Comparison of ENCODE assay signal across 18 cellular contexts in the genomic region with DNA sequence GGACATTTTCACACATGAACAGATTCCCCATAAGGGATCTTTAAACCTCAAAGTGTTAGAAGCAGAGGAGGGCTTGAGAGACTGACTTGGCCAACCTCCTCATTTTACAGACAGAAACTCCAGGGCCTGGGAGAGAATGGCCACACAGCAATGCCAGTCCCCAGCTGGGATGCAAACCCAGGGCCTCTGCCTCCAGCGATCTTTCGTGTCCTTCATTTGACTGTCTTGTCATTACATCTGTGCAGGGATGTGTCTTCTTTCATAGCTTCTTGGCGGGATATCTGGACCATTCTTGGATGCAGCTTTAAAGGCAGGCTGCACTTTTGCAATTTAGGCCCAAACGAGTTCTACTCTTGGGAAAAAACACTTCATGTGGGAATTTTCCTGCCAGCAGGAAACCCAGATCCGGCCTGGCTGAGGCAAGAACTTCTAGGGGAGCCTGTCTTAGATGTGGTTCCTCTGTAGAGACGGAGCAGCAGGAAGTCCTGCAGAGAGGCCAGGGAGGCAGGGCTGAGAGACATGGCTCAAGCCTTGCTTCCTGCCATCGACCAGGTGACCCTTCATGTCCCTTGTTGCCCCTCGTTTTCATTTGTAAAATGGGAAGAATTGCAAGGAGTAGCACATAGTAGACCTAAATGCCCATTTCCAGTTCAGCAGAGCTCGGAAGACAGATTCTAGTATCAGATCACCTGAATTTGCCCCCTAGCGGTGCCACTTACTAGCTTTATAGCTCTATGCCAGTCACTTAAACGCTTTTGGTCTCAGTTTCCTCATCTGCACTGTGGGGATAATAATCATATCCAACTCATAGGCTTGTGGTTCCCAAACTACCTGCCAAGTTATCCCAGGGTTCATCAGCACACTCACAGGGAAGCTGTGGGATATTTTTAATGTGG. TPM values are rescaled to one million over a fixed set of nuclear protein-coding genes. Genes with fewer than 3 reads are reported as not detected.
A peak's percentile ranks its signal among the peaks of the same experiment; 100 is the strongest.
DNase-seq lines count a peak whose midpoint lies in the region; TF ChIP-seq lines count a peak whose summit lies in the region.
"Had no signal": no experiment of that assay in that cellular context is flagged by ENCODE, and none has a peak within 500 bp of the region (broad histone marks: within the 10 kb centered on the region; RNA-seq: fewer than 3 reads in every experiment).

No MANE protein-coding gene starts in this region.

- POLR2A ChIA-PET in HEK293T (lab: Yijun Ruan, JAX) = no interaction called here

- DNase-seq in GM12864 (ENCODE audit: low read depth) (no peak), KBM-7 (peak; percentile 35), astrocyte of the cerebellum (ENCODE audit: low read depth) (peak; percentile 37), NCI-H146 treated with DMSO at 0.1 percent for 48 hours (lab: John Stamatoyannopoulos, UW; ENCODE audit: unreplicated experiment) (no peak), NCI-H524 treated with DMSO at 0.1 percent for 48 hours (lab: John Stamatoyannopoulos, UW) (no peak), HEK293T (ENCODE audit: extremely low spot score) (no peak)
- DNase-seq: activated CD4-positive, alpha-beta T cell treated with anti-CD3 and anti-CD28 coated beads for 1 hour; AML-193; IMR-90; natural killer cell; NCI-H1092 treated with DMSO at 0.1 percent for 48 hours; NCI-H2081 treated with DMSO at 0.1 percent for 48 hours; NCI-H510A; OCI-M1; stimulated activated CD4-positive, alpha-beta T cell treated with anti-CD3 and anti-CD28 coated beads, Interleukin-4, amount 100 ng/mL, for 4 hours had no signal

- H3K36me3 ChIP-seq in mesodermal cell (ENCODE audit: control insufficient read depth, insufficient read depth, low read length) = peaks cover 28% of the 10 kb centered on the region
- H3K36me3 ChIP-seq: SJSA1 had no signal

- TF ChIP-seq CTCF in GM12864 (IDR thresholded peaks at IDR 0.05; ENCODE audit: low read depth, low read length, missing control alignments) = peak; percentile 52
- no peak for TF ChIP-seq CTCF in astrocyte of the cerebellum (IDR thresholded peaks at IDR 0.05; ENCODE audit: low read depth, low read length, missing control alignments)

- H3K9me3 ChIP-seq in mesodermal cell (ENCODE audit: control insufficient read depth, low read length) = no peaks in the 10 kb centered on the region
- H3K9me3 ChIP-seq: SJSA1 had no signal

- peak overlapping the region; percentile 29 for H3K27ac ChIP-seq in mesodermal cell (ENCODE audit: low read depth, low read length, severe bottlenecking)
- H3K27ac ChIP-seq: SJSA1 had no signal

- CTCF ChIA-PET in HEK293T (lab: Yijun Ruan, JAX) = interaction anchor here (0.6 to 2.4 kb wide), 3 partner anchors 9 to 32 kb away, joined by 3 to 11 read pairs (median 4); no protein-coding TSS in a partner anchor

- 68 to 76% methylated on average over 10 to 11 of the region's 11 CpGs for WGBS in mesodermal cell (ENCODE audit: insufficient coverage in 2 of 2), 2 experiments

- H3K4me3 ChIP-seq in GM12864 (ENCODE audit: low read depth, low read length) = no peak overlapping the region
- H3K4me3 ChIP-seq in astrocyte of the cerebellum (ENCODE audit: low read depth, low read length) = no peak overlapping the region
- H3K4me3 ChIP-seq in mesodermal cell (ENCODE audit: extremely low read depth, insufficient read depth, low read length, poor library complexity, severe bottlenecking) = no peak overlapping the region
- H3K4me3 ChIP-seq: lung, SJSA1 had no signal

- peaks cover 24% of the 10 kb centered on the region for H3K4me1 ChIP-seq in mesodermal cell (ENCODE audit: control insufficient read depth, insufficient read depth, low read length, poor library complexity, severe bottlenecking)

- in situ Hi-C loops in KBM-7 (cut with MboI; ENCODE audit: low pct_unique_long_range_greater_than_20kb, low sequenced_read_pairs) (no loop called here), astrocyte of the cerebellum (cut with HindIII; ENCODE audit: low sequenced_read_pairs) (no loop called here)

TF ChIP-seq in HEK293T, 16 proteins besides CTCF, POLR2A, EP300 and RAD21:
- TF ChIP-seq ARNT (IDR thresholded peaks at IDR 0.05) = no peak
- no peak for TF ChIP-seq SP1 (IDR thresholded peaks at IDR 0.05)
- TF ChIP-seq ELF4 (IDR thresholded peaks at IDR 0.05) = no peak
- no peak for TF ChIP-seq LEF1 (IDR thresholded peaks at IDR 0.05; ENCODE audit: borderline replicate concordance)
- no peak for TF ChIP-seq TARDBP (IDR thresholded peaks at IDR 0.05)
- TF ChIP-seq ZNF384 (IDR thresholded peaks at IDR 0.05) = no peak
- TF ChIP-seq CTBP1 (IDR thresholded peaks at IDR 0.05; ENCODE audit: borderline replicate concordance) = no peak
- no peak for TF ChIP-seq NFRKB (IDR thresholded peaks at IDR 0.05)
- TF ChIP-seq, protein P1, sequence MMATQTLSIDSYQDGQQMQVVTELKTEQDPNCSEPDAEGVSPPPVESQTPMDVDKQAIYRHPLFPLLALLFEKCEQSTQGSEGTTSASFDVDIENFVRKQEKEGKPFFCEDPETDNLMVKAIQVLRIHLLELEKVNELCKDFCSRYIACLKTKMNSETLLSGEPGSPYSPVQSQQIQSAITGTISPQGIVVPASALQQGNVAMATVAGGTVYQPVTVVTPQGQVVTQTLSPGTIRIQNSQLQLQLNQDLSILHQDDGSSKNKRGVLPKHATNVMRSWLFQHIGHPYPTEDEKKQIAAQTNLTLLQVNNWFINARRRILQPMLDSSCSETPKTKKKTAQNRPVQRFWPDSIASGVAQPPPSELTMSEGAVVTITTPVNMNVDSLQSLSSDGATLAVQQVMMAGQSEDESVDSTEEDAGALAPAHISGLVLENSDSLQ (IDR thresholded peaks at IDR 0.05) = no peak
- no peak for TF ChIP-seq FOXK2 (IDR thresholded peaks at IDR 0.05)
- TF ChIP-seq SUZ12 (IDR thresholded peaks at IDR 0.05) = no peak
- no peak for TF ChIP-seq HDGF (IDR thresholded peaks at IDR 0.05; ENCODE audit: borderline replicate concordance)
- TF ChIP-seq L3MBTL2 (conservative IDR thresholded peaks at IDR 0.05) = no peak
- TF ChIP-seq FOXA1 (IDR thresholded peaks at IDR 0.05) = no peak
- TF ChIP-seq FOXM1 (IDR thresholded peaks at IDR 0.05; ENCODE audit: borderline replicate concordance) = no peak

RNA-seq across cellular contexts. Expression of gene SLC29A3, which starts 43.9 kb away (rescaled TPM):
- 7.2 TPM for polyA plus RNA-seq in mesodermal cell (2013, experiment 1 of 2)
- 4.8 TPM for polyA plus RNA-seq in mesodermal cell (2013, experiment 2 of 2)

Comparison
In these comparisons a context has a peak if more than half of its experiments do, and no peak if none do; other contexts are left out.
1. DNase-seq: peak in KBM-7 (single experiment) and astrocyte of the cerebellum (single experiment); none in GM12864 (single experiment), NCI-H146 treated with DMSO at 0.1 percent for 48 hours (single experiment), NCI-H524 treated with DMSO at 0.1 percent for 48 hours (single experiment) and HEK293T (single experiment).